8 cellular contexts compared by ENCODE assay signal in genomic region chr10:46565591-46566332, GRCh38. TPM values are rescaled to one million over a fixed set of nuclear protein-coding genes. Genes with fewer than 3 reads are reported as not detected.
DNase-seq lines count a peak whose midpoint lies in the region; ATAC-seq, FAIRE-seq and TF ChIP-seq lines count a peak whose summit lies in the region.
"Not testable (repeated sequence)": the region's sequence is repeated elsewhere in the genome, so short reads cannot be mapped to it uniquely, and the experiment has no call there.

No MANE protein-coding gene starts in this region.

- POLR2A ChIA-PET in activated B cell treated with CpG ODN at 0.5 μM for 24 hours (lab: Charles Lee) = not testable (repeated sequence)

- TF ChIP-seq CTCF in AG10803 (conservative IDR thresholded peaks at IDR 0.05; ENCODE audit: low read length) (peak; percentile 65), bronchial epithelial cell (IDR thresholded peaks at IDR 0.05; ENCODE audit: insufficient read depth, low read length, severe bottlenecking) (peak; percentile 78), gastrocnemius medialis (IDR thresholded peaks at IDR 0.05 in 4 of 5, conservative IDR thresholded peaks at IDR 0.05 in 1 of 5) (peak in 3 of 5 experiments; percentile 17 to 39 (median 25))
- TF ChIP-seq CTCF in activated B cell treated with CpG ODN at 0.5 μM for 24 hours (IDR thresholded peaks at IDR 0.05) = not testable (repeated sequence)

- not testable (repeated sequence) for H3K4me3 ChIP-seq in AG10803 (ENCODE audit: low read length); bronchial epithelial cell (ENCODE audit: low read depth, low read length); gastrocnemius medialis

- ATAC-seq in GM18868 (IDR thresholded peaks at IDR 0.05; ENCODE audit: unreplicated experiment) (peak; percentile 92), HG03159 (IDR thresholded peaks at IDR 0.05; ENCODE audit: unreplicated experiment) (peak; percentile 84), activated B cell treated with CpG ODN at 0.5 μM for 24 hours (ENCODE audit: low read depth) (peak; percentile 60), gastrocnemius medialis (peak; percentile 52 to 66)

- not testable (repeated sequence) for H3K36me3 Mint-ChIP-seq in activated B cell treated with CpG ODN at 0.5 μM for 24 hours (ENCODE audit: low read depth)

- H3K27me3 Mint-ChIP-seq in activated B cell treated with CpG ODN at 0.5 μM for 24 hours = not testable (repeated sequence)

- not testable (repeated sequence) for H3K27ac ChIP-seq in gastrocnemius medialis

- not testable (repeated sequence) for H3K9me3 ChIP-seq in gastrocnemius medialis

- H3K27ac Mint-ChIP-seq in activated B cell treated with CpG ODN at 0.5 μM for 24 hours = not testable (repeated sequence)

- not testable (repeated sequence) for H3K9me3 Mint-ChIP-seq in activated B cell treated with CpG ODN at 0.5 μM for 24 hours

- H3K27me3 ChIP-seq in bronchial epithelial cell (ENCODE audit: control insufficient read depth, insufficient read depth, low read length); gastrocnemius medialis: not testable (repeated sequence)

- DNase-seq in AG10803 (ENCODE audit: low read depth) (peak; percentile 57), NCI-H226 (peak; percentile 59), activated B cell treated with CpG ODN at 0.5 μM for 24 hours (peak; percentile 15), bronchial epithelial cell (ENCODE audit: low read depth) (peak; percentile 80), islet precursor cell (peak; percentile 85), gastrocnemius medialis (peak; percentile 7 to 20)

- intact Hi-C loops in activated B cell treated with CpG ODN at 0.5 μM for 24 hours (cut with micrococcal nuclease); gastrocnemius medialis (cut with DNase I; ENCODE audit: low total_unique reads): not testable (repeated sequence)

- CTCF ChIA-PET in activated B cell treated with CpG ODN at 0.5 μM for 24 hours (lab: Charles Lee) = not testable (repeated sequence)

- FAIRE-seq in bronchial epithelial cell (lab: Jason Lieb, UNC) = peak; percentile 97

- H3K4me1 Mint-ChIP-seq in activated B cell treated with CpG ODN at 0.5 μM for 24 hours = not testable (repeated sequence)

- not testable (repeated sequence) for H3K36me3 ChIP-seq in bronchial epithelial cell (ENCODE audit: control insufficient read depth, insufficient read depth, low read length); gastrocnemius medialis

- not testable (repeated sequence) for H3K4me1 ChIP-seq in gastrocnemius medialis

- H3K4me3 Mint-ChIP-seq in activated B cell treated with CpG ODN at 0.5 μM for 24 hours = peak overlapping the region; percentile 29

- in situ Hi-C loops in gastrocnemius medialis (cut with MboI; ENCODE audit: low sequenced_read_pairs in 4 of 4) = not testable (repeated sequence)

- not testable (repeated sequence) for TF ChIP-seq POLR2A in gastrocnemius medialis (IDR thresholded peaks at IDR 0.05)

RNA-seq across cellular contexts. Expression of gene GPRIN2, which starts 9.3 kb away (rescaled TPM):
- total RNA-seq in activated B cell treated with CpG ODN at 0.5 μM for 24 hours (not detected in 2 replicates), bronchial epithelial cell (0.53 and 3.2 TPM in 2 replicates), gastrocnemius medialis (not detected)

RNA-seq across cellular contexts. Expression of gene SYT15, which starts 13.2 kb away (rescaled TPM):
- total RNA-seq in activated B cell treated with CpG ODN at 0.5 μM for 24 hours (0.86 and 1.1 TPM in 2 replicates), bronchial epithelial cell (under 0.01 and 0.13 TPM in 2 replicates), gastrocnemius medialis (1 to 10 TPM in 1 of 4 donors, under 1 TPM in 3; 0.36 to 1.0 (median 0.69) TPM)

Comparison
In these comparisons a context has a peak if more than half of its experiments do, and no peak if none do; other contexts are left out.
1. DNase-seq: peak in every context shown above with its lines; median percentile 85 in islet precursor cell; 80 in bronchial epithelial cell; 59 in NCI-H226; 57 in AG10803; 15 in activated B cell treated with CpG ODN at 0.5 μM for 24 hours; 14 in gastrocnemius medialis.